Comparison of ENCODE assay signal across 21 cellular contexts in the genomic region with DNA sequence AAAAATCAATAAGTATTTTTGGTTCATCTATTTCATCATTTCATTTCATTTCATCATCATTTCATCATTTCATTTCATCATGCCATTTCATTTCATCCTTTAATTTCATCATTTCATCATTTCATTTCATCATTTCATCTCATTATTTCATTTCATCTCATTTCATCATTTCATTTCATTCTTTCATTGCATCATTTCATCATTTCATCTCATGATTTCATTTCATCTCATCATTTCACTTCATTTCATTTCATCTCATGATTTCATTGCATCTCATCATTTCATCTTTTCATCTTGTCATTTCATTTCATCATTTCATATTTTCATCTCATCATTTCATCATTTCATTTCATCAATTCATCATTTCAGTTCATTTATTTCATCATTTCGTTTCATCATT. TPM values are rescaled to one million over a fixed set of nuclear protein-coding genes. Genes with fewer than 3 reads are reported as not detected.
"Had no signal": no experiment of that assay in that cellular context is flagged by ENCODE, and none has a peak within 500 bp of the region (broad histone marks: within the 10 kb centered on the region; RNA-seq: fewer than 3 reads in every experiment).

No MANE protein-coding gene starts in this region.

RNA-seq across cellular contexts. Expression of a gene that starts 31.2 kb away (rescaled TPM):
- total RNA-seq: dermis blood vessel endothelial cell, endothelial cell of umbilical vein, epithelial cell of proximal tubule, esophagus muscularis mucosa, foreskin keratinocyte, left colon, lower lobe of right lung, mesenteric fat pad, natural killer cell, occipital lobe, ovary, pulmonary artery endothelial cell, stomach, subcutaneous adipose tissue, temporal lobe, thyroid gland, ureter, vagina had no signal
- polyA plus RNA-seq: endothelial cell of umbilical vein, fibroblast of lung, foreskin keratinocyte, heart right ventricle, neural cell, stomach had no signal
